ENCODE assay signal across 9 cellular contexts in genomic region chr6:67459556-67459955, GRCh38.
"Had no signal": no experiment of that assay in that cellular context is flagged by ENCODE, and none has a peak within 500 bp of the region (broad histone marks: within the 10 kb centered on the region; RNA-seq: fewer than 3 reads in every experiment).

No MANE protein-coding gene starts in this region.

- H3K4me3 Mint-ChIP-seq: GM23338, H9 had no signal

- H3K4me2 ChIP-seq: GM23338 had no signal

- H3K27ac ChIP-seq: HL-60 had no signal

- H2AFZ ChIP-seq: GM23338 had no signal

- ATAC-seq: GM23338, K562 had no signal

- FAIRE-seq: H1, H54, HTR-8/SVneo, K562 had no signal

- DNase-seq: H9, HCEC 1CT, IMR-90 had no signal

- H3K4me1 Mint-ChIP-seq: GM23338, H9 had no signal

- H3K4me3 ChIP-seq: GM23338, K562 had no signal
